Comparison of ENCODE assay signal across 8 cellular contexts in the genomic region with DNA sequence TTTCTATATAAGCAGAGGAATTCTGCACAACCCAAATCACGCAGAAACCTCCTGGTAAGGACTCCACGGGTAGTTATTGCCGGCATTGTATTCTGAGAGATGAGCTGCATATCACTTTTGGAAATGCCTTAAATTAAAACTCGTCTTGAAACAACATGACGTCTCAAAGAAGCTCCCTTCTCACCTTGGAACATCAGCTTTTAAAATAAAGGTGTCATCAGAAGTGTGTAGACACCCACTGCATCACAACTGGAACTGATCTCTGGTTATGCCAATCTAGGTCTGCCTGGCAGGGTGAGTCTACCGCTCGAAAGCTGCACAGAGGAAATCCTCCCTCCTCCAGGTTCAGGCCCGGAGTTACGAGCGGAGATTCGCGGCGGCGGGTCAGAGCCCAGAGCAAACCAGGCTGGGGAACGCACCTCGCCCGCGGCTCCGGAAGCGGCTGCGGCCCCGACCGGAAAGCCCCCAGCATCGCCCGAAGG. TPM values are rescaled to one million over a fixed set of nuclear protein-coding genes. Genes with fewer than 3 reads are reported as not detected.
DNase-seq lines count a peak whose midpoint lies in the region; ATAC-seq and TF ChIP-seq lines count a peak whose summit lies in the region.

No MANE protein-coding gene starts in this region.

- H3K36me3 ChIP-seq in IMR-90 (ENCODE audit: control insufficient read depth, insufficient read depth, low read length): no peaks in the 10 kb centered on the region
- H3K36me3 ChIP-seq in mesenchymal stem cell (ENCODE audit: control insufficient read depth in 1 of 2, insufficient read depth in 2 of 2, low read depth in 1 of 2, low read length in 2 of 2): peaks cover 0 to 5% of the 10 kb centered on the region in 2 experiments
- no peaks in the 10 kb centered on the region for H3K36me3 ChIP-seq in uterus

- H2AK9ac ChIP-seq in IMR-90 (replicated peaks; ENCODE audit: low read depth, low read length, poor library complexity): peak overlapping the region; percentile 56

- H2BK120ac ChIP-seq in IMR-90 (ENCODE audit: low read depth, low read length) (peak overlapping the region; percentile 48), mesenchymal stem cell (ENCODE audit: low read depth, low read length) (peak overlapping the region; percentile 79)

- no peaks in the 10 kb centered on the region for H3K27me3 ChIP-seq in IMR-90 (ENCODE audit: control insufficient read depth, insufficient read depth, low read length)
- H3K27me3 ChIP-seq in mesenchymal stem cell (ENCODE audit: control insufficient read depth in 1 of 2, insufficient read depth in 1 of 2, low read length in 2 of 2): no peaks in the 10 kb centered on the region
- H3K27me3 ChIP-seq in uterus: no peaks in the 10 kb centered on the region

- TSS peak; percentile 57 for BruUV-seq in IMR-90 (replicated peaks; lab: Mats Ljungman, UMichigan)

- H2BK15ac ChIP-seq in IMR-90 (ENCODE audit: low read depth, low read length): peak overlapping the region; percentile 46; the same call in 2 of the 3 replicates
- peak overlapping the region; percentile 83 for H2BK15ac ChIP-seq in mesenchymal stem cell (ENCODE audit: low read depth, poor library complexity, severe bottlenecking)

- H3K27ac Mint-ChIP-seq in activated naive CD4-positive, alpha-beta T cell treated with anti-CD3 and anti-CD28 coated beads for 36 hours: peak overlapping the region; percentile 96

- H3K27ac ChIP-seq in IMR-90 (ENCODE audit: insufficient read depth, low read length): peak overlapping the region; percentile 92
- H3K27ac ChIP-seq in mesenchymal stem cell (ENCODE audit: low read length, poor library complexity, severe bottlenecking): peak overlapping the region; percentile 91
- peak overlapping the region; percentile 97 for H3K27ac ChIP-seq in uterus

- CTCF ChIA-PET in activated naive CD4-positive, alpha-beta T cell treated with anti-CD3 and anti-CD28 coated beads for 36 hours (lab: Charles Lee): no interaction called here
- CTCF ChIA-PET in IMR-90 (lab: Yijun Ruan, JAX): interaction anchor here (1.1 to 1.3 kb wide), 2 partner anchors 160 to 207 kb away, joined by 3 to 4 read pairs; no protein-coding TSS in a partner anchor

- dilution Hi-C loops in IMR-90 (cut with HindIII; ENCODE audit: low sequenced_read_pairs, unreplicated experiment): no loop called here

- H3K56ac ChIP-seq in IMR-90 (ENCODE audit: extremely low read depth, insufficient read depth, low read length): peak overlapping the region; percentile 80

- peak overlapping the region; percentile 98 for H3K23ac ChIP-seq in IMR-90 (ENCODE audit: low read depth, low read length)
- H3K23ac ChIP-seq in mesenchymal stem cell (ENCODE audit: low read length in 2 of 2): peak overlapping the region in 1 of 2 experiments; percentile 56

- H3K4me1 Mint-ChIP-seq in activated naive CD4-positive, alpha-beta T cell treated with anti-CD3 and anti-CD28 coated beads for 36 hours (ENCODE audit: low read depth): peaks cover 45% of the 10 kb centered on the region

- H3K18ac ChIP-seq in IMR-90 (ENCODE audit: low read depth, low read length) (peak overlapping the region; percentile 81), mesenchymal stem cell (ENCODE audit: low read depth in 1 of 2, low read length in 2 of 2) (peak overlapping the region; percentile 95 to 100)

- peak overlapping the region; percentile 87 for H3K4me3 Mint-ChIP-seq in activated naive CD4-positive, alpha-beta T cell treated with anti-CD3 and anti-CD28 coated beads for 36 hours

- no peak overlapping the region for H2BK20ac ChIP-seq in IMR-90 (ENCODE audit: low read depth, low read length)

- H3K9me3 ChIP-seq in IMR-90 (ENCODE audit: control insufficient read depth, insufficient read depth, low read length) (no peaks in the 10 kb centered on the region), mesenchymal stem cell (ENCODE audit: control insufficient read depth, low read length) (no peaks in the 10 kb centered on the region), uterus (no peaks in the 10 kb centered on the region)

- H3K9ac ChIP-seq in IMR-90 (ENCODE audit: low read depth, low read length): peak overlapping the region; percentile 98
- H3K9ac ChIP-seq in mesenchymal stem cell (ENCODE audit: low read length): peak overlapping the region; percentile 92

- peak overlapping the region; percentile 72 for H3K4ac ChIP-seq in IMR-90 (ENCODE audit: low read depth, low read length)
- H3K4ac ChIP-seq in mesenchymal stem cell (ENCODE audit: low read depth in 1 of 2, low read length in 2 of 2): peak overlapping the region; percentile 55 to 98

- H3K27me3 Mint-ChIP-seq in activated naive CD4-positive, alpha-beta T cell treated with anti-CD3 and anti-CD28 coated beads for 36 hours (ENCODE audit: low read depth): no peaks in the 10 kb centered on the region

- 2% methylated on average over 7 of the region's 25 CpGs; no CpG with 5 or more reads in 1 of the 2 experiments for whole genome bisulfite sequencing in IMR-90 (ENCODE audit: extremely low coverage in 2 of 2, insufficient read length in 1 of 2), 2 experiments
- WGBS in mesenchymal stem cell: 6% methylated on average over 25 of the region's 25 CpGs

- peak overlapping the region in 1 of 2 experiments; percentile 11 for H2BK12ac ChIP-seq in mesenchymal stem cell (ENCODE audit: low read length in 2 of 2)

- H4K20me1 ChIP-seq in IMR-90 (ENCODE audit: insufficient read depth, low read length): no peaks in the 10 kb centered on the region; the same call in 1 of the 2 replicates

- ATAC-seq in IMR-90 (ENCODE audit: low read depth): peak; percentile 2

- H3K4me1 ChIP-seq in IMR-90 (ENCODE audit: control insufficient read depth, insufficient read depth, low read length): no peaks in the 10 kb centered on the region
- H3K4me1 ChIP-seq in mesenchymal stem cell (ENCODE audit: control insufficient read depth, insufficient read depth, low read depth, low read length): peaks cover 6% of the 10 kb centered on the region
- H3K4me1 ChIP-seq in uterus: no peaks in the 10 kb centered on the region

- H3K4me3 ChIP-seq in IMR-90 (ENCODE audit: insufficient read depth, low read depth, low read length): peak overlapping the region; percentile 89
- peak overlapping the region; percentile 73 to 88 for H3K4me3 ChIP-seq in cardiac fibroblast (replicated peaks in 1 of 2; ENCODE audit: low read depth in 2 of 2, low read length in 2 of 2)
- H3K4me3 ChIP-seq in mesenchymal stem cell (ENCODE audit: insufficient read depth in 1 of 2, low read depth in 1 of 2, low read length in 2 of 2): peak overlapping the region; percentile 97 to 99
- H3K4me3 ChIP-seq in uterus: peak overlapping the region; percentile 68 to 88

- no peaks in the 10 kb centered on the region for H3K9me1 ChIP-seq in IMR-90 (ENCODE audit: insufficient read depth, low read length)

- H3K79me1 ChIP-seq in IMR-90 (ENCODE audit: low read depth in 1 of 2, low read length in 2 of 2) (peaks cover 17 to 44% of the 10 kb centered on the region in 2 experiments), mesenchymal stem cell (replicated peaks; ENCODE audit: low read length, poor library complexity, severe bottlenecking) (peaks cover 16% of the 10 kb centered on the region)

- in situ Hi-C loops in IMR-90 (cut with MboI; ENCODE audit: low sequenced_read_pairs): loop anchor here (10.0 kb wide), 1 partner anchor 518 kb away; no protein-coding TSS in a partner anchor

- TF ChIP-seq RAD21 in IMR-90 (IDR thresholded peaks at IDR 0.05; ENCODE audit: low read length): no peak

- peak overlapping the region; percentile 83 for H2BK5ac ChIP-seq in IMR-90 (ENCODE audit: low read depth, low read length, poor library complexity, severe bottlenecking)
- H2BK5ac ChIP-seq in mesenchymal stem cell (ENCODE audit: low read depth, low read length, poor library complexity, severe bottlenecking): no peak overlapping the region

- no peak for DNase-seq in activated naive CD4-positive, alpha-beta T cell treated with anti-CD3 and anti-CD28 coated beads for 36 hours
- DNase-seq in activated naive CD4-positive, alpha-beta T cell treated with anti-CD3 and anti-CD28 coated beads, Interleukin-2, amount 50 U/mL, for 16 hours: no peak
- DNase-seq in IMR-90: no peak
- no peak for DNase-seq in cardiac fibroblast (ENCODE audit: low read depth in 2 of 2)
- DNase-seq in mesenchymal stem cell: no peak
- DNase-seq in uterus: no peak
- no peak for DNase-seq in iPS-NIHi7 (ENCODE audit: extremely low spot score)
- no peak for DNase-seq in stimulated activated CD4-positive, alpha-beta T cell treated with anti-CD3 and anti-CD28 coated beads, Interleukin-2, amount 100 ng/mL, for 24 hours

- no peak for TF ChIP-seq POLR2A in IMR-90 (IDR thresholded peaks at IDR 0.05; ENCODE audit: low read depth, low read length)
- peak in 1 of 2 donors; percentile 9 for TF ChIP-seq POLR2A in uterus (IDR thresholded peaks at IDR 0.05)

- H3K36me3 Mint-ChIP-seq in activated naive CD4-positive, alpha-beta T cell treated with anti-CD3 and anti-CD28 coated beads for 36 hours (ENCODE audit: low read depth): peaks cover 10% of the 10 kb centered on the region

- POLR2A ChIA-PET in IMR-90 (lab: Charles Lee; ENCODE audit: unreplicated experiment): no interaction called here

- peak overlapping the region; percentile 61 for H4K5ac ChIP-seq in IMR-90 (ENCODE audit: low read depth, low read length)

- intact Hi-C loops in activated naive CD4-positive, alpha-beta T cell treated with anti-CD3 and anti-CD28 coated beads for 36 hours (cut with micrococcal nuclease): loop anchor here (1.0 to 10.0 kb wide), 13 partner anchors 119 to 1685 kb away; partner anchors contain the start of genes ISOC1, MARCHF3, PHAX and PRRC1
- intact Hi-C loops in IMR-90 (cut with micrococcal nuclease): loop anchor here (1.0 to 5.0 kb wide), 5 partner anchors 124 to 518 kb away; no protein-coding TSS in a partner anchor
- intact Hi-C loops in uterus (cut with DNase I; ENCODE audit: low total_unique reads): no loop called here

- H2AK5ac ChIP-seq in IMR-90 (ENCODE audit: low read depth, low read length) (peak overlapping the region; percentile 59; the same call in 1 of the 2 replicates), mesenchymal stem cell (ENCODE audit: low read length, severe bottlenecking) (no peak overlapping the region)

- TF ChIP-seq CTCF in IMR-90 (conservative IDR thresholded peaks at IDR 0.05; ENCODE audit: low read depth, low read length): no peak
- TF ChIP-seq CTCF in cardiac fibroblast (IDR thresholded peaks at IDR 0.05; ENCODE audit: low read depth, low read length): no peak
- TF ChIP-seq CTCF in uterus (IDR thresholded peaks at IDR 0.05): no peak

- H3K9me3 Mint-ChIP-seq in activated naive CD4-positive, alpha-beta T cell treated with anti-CD3 and anti-CD28 coated beads for 36 hours: no peaks in the 10 kb centered on the region

- H3K4me2 ChIP-seq in IMR-90 (ENCODE audit: low read depth, low read length) (peak overlapping the region; percentile 97), mesenchymal stem cell (ENCODE audit: low read length, poor library complexity, severe bottlenecking) (peak overlapping the region; percentile 87)

- H4K8ac ChIP-seq in IMR-90 (ENCODE audit: low read depth in 2 of 2, low read length in 2 of 2): peak overlapping the region; percentile 87 to 91
- H4K8ac ChIP-seq in mesenchymal stem cell (ENCODE audit: low read length): peak overlapping the region; percentile 100

- H2AFZ ChIP-seq in IMR-90 (replicated peaks; ENCODE audit: low read length, poor library complexity) (peak overlapping the region; percentile 99), mesenchymal stem cell (ENCODE audit: low read depth, low read length) (peak overlapping the region; percentile 65)

- H4K91ac ChIP-seq in IMR-90 (ENCODE audit: insufficient read depth, low read depth, low read length) (peak overlapping the region; percentile 64), mesenchymal stem cell (ENCODE audit: low read length) (peak overlapping the region; percentile 92)

- H3K14ac ChIP-seq in IMR-90 (replicated peaks; ENCODE audit: low read depth, low read length) (peak overlapping the region; percentile 98), mesenchymal stem cell (ENCODE audit: low read length in 2 of 2) (peak overlapping the region in 1 of 2 experiments; percentile 94)

RNA-seq across cellular contexts. Expression of gene SLC12A2, which starts 1.0 kb away (rescaled TPM):
- 1 to 10 TPM; 5.3 to 6.8 TPM for total RNA-seq in activated naive CD4-positive, alpha-beta T cell treated with anti-CD3 and anti-CD28 coated beads for 36 hours
- total RNA-seq in IMR-90 (2012; rRNA removed): 30.3 and 42.2 TPM in 2 replicates
- 5.4 and 5.6 TPM in 2 replicates for polyA plus RNA-seq in IMR-90 (2012; rRNA removed)
- 1.1 and 2.5 TPM in 2 replicates for polyA plus RNA-seq in IMR-90 (2012; cell fraction: cytosol; rRNA removed)
- 2.8 and 4.7 TPM in 2 replicates for polyA plus RNA-seq in IMR-90 (2012; cell fraction: nucleus; rRNA removed; ENCODE audit: low replicate concordance)
- polyA plus RNA-seq in mesenchymal stem cell (2013, experiment 1 of 2): 9.4 TPM
- polyA plus RNA-seq in mesenchymal stem cell (2013, experiment 2 of 2): 8.6 TPM
- total RNA-seq in uterus: 10 to 100 TPM; 21.9 to 78.6 (median 22.2) TPM
